In the genomic region with DNA sequence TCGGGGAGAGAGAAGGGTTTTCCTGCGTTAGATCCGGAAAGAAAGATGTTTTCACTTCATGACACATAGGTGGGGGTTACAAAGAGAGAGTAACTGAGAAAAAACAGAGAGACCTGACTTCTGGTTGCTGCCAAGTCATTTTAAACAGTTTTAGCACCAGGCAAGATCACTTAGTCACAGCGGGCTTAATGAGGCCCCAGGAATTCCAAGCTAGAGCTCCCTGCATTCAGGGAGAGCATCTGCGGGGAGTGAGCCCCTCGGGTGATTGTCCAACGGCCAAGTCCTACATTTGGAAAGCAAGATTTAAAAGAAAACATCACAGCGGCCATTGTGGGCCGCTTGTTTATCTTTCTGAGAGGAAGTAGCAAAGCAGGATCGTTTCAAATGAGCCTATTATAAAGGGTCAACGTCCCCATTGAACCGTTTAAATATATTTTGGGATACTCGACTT, we compare ENCODE assay signal across 13 cellular contexts.
A peak's percentile ranks its signal among the peaks of the same experiment; 100 is the strongest.
DNase-seq lines count a peak whose midpoint lies in the region; ATAC-seq, FAIRE-seq and TF ChIP-seq lines count a peak whose summit lies in the region.
"Had no signal": no experiment of that assay in that cellular context is flagged by ENCODE, and none has a peak within 500 bp of the region (broad histone marks: within the 10 kb centered on the region; RNA-seq: fewer than 3 reads in every experiment).

No MANE protein-coding gene starts in this region.

- 32 to 37% methylated on average over 13 of the region's 13 CpGs for WGBS in GM23248 (ENCODE audit: low coverage in 1 of 2, low lambda C conversion rate in 2 of 2, missing lambda C conversion rate in 2 of 2), 2 experiments
- WGBS in smooth muscle cell (ENCODE audit: low lambda C conversion rate), result 33% methylated on average over 13 of the region's 13 CpGs

- H3K9me3 Mint-ChIP-seq in astrocyte (ENCODE audit: unreplicated experiment), result peaks cover 8% of the 10 kb centered on the region
- H3K9me3 Mint-ChIP-seq: activated T-cell treated with anti-CD3 and anti-CD28 coated beads, Interleukin-2, amount 50 U/mL, for 24 hours had no signal

- no peaks in the 10 kb centered on the region for H3K36me3 Mint-ChIP-seq in astrocyte (ENCODE audit: low read depth, unreplicated experiment)
- H3K36me3 Mint-ChIP-seq: T-cell had no signal

- H3K36me3 ChIP-seq in GM23248 (ENCODE audit: low read depth) (no peaks in the 10 kb centered on the region), astrocyte (ENCODE audit: insufficient read depth, low read length) (no peaks in the 10 kb centered on the region), smooth muscle cell (ENCODE audit: low read depth) (no peaks in the 10 kb centered on the region)
- H3K36me3 ChIP-seq: left lung had no signal

- H3K4me3 ChIP-seq in GM23248 (peak overlapping the region; percentile 47), astrocyte (ENCODE audit: insufficient read depth, low read depth, low read length) (peak overlapping the region; percentile 35), smooth muscle cell (peak overlapping the region; percentile 28)
- H3K4me3 ChIP-seq: left lung had no signal

- H3K4me1 ChIP-seq in GM23248 (ENCODE audit: insufficient read depth) (peaks cover 39% of the 10 kb centered on the region), astrocyte (ENCODE audit: insufficient read depth, low read length) (peaks cover 34% of the 10 kb centered on the region), smooth muscle cell (ENCODE audit: low read depth) (peaks cover 20% of the 10 kb centered on the region)

- H3K27ac ChIP-seq in GM23248 (peak overlapping the region; percentile 72), astrocyte (ENCODE audit: low read depth, low read length) (peak overlapping the region; percentile 64), smooth muscle cell (ENCODE audit: low read depth) (peak overlapping the region; percentile 46)
- H3K27ac ChIP-seq: left lung had no signal

- H3K27me3 ChIP-seq in GM23248 (replicated peaks; ENCODE audit: insufficient read depth) (no peaks in the 10 kb centered on the region), astrocyte (ENCODE audit: insufficient read depth, low read length) (no peaks in the 10 kb centered on the region), smooth muscle cell (ENCODE audit: low read depth) (peaks cover 34% of the 10 kb centered on the region)

- H3K4me3 Mint-ChIP-seq in astrocyte (ENCODE audit: unreplicated experiment), result no peak overlapping the region
- H3K4me3 Mint-ChIP-seq: activated T-cell treated with anti-CD3 and anti-CD28 coated beads, Interleukin-2, amount 50 U/mL, for 24 hours; T-cell had no signal

- FAIRE-seq in astrocyte (lab: Jason Lieb, UNC), result no peak

- H3K9me3 ChIP-seq in GM23248 (ENCODE audit: low read depth), result no peaks in the 10 kb centered on the region
- no peaks in the 10 kb centered on the region for H3K9me3 ChIP-seq in astrocyte (ENCODE audit: insufficient read depth, low read depth, low read length)
- H3K9me3 ChIP-seq in smooth muscle cell (replicated peaks; ENCODE audit: low read depth), result no peaks in the 10 kb centered on the region
- H3K9me3 ChIP-seq: left lung had no signal

- peaks cover 77% of the 10 kb centered on the region for H3K79me2 ChIP-seq in GM23248 (ENCODE audit: insufficient read depth)
- H3K79me2 ChIP-seq in astrocyte (ENCODE audit: insufficient read depth, low read length), result peaks cover 56% of the 10 kb centered on the region
- H3K79me2 ChIP-seq in smooth muscle cell (ENCODE audit: low read depth), result no peaks in the 10 kb centered on the region

- H2AFZ ChIP-seq in GM23248 (peak overlapping the region; percentile 32), astrocyte (ENCODE audit: low read depth, low read length) (peak overlapping the region; percentile 1), smooth muscle cell (ENCODE audit: low read depth) (no peak overlapping the region)

- H4K20me1 ChIP-seq in GM23248 (ENCODE audit: insufficient read depth) (no peaks in the 10 kb centered on the region; the same call in 1 of the 2 replicates), astrocyte (ENCODE audit: insufficient read depth, low read length) (peaks cover 41% of the 10 kb centered on the region), smooth muscle cell (ENCODE audit: low read depth) (peaks cover 5% of the 10 kb centered on the region)

- H3K9ac ChIP-seq in GM23248, result peak overlapping the region; percentile 56
- peak overlapping the region; percentile 65 for H3K9ac ChIP-seq in astrocyte (ENCODE audit: low read length)
- no peak overlapping the region for H3K9ac ChIP-seq in smooth muscle cell (ENCODE audit: low read depth)

- H3F3A ChIP-seq in GM23248 (ENCODE audit: insufficient read depth) (peaks cover 39% of the 10 kb centered on the region), smooth muscle cell (ENCODE audit: low read depth) (peaks cover 2% of the 10 kb centered on the region)

- TF ChIP-seq CTCF in astrocyte (IDR thresholded peaks at IDR 0.05; ENCODE audit: insufficient read depth, low read depth, low read length), result no peak
- no peak for TF ChIP-seq CTCF in smooth muscle cell (IDR thresholded peaks at IDR 0.05; ENCODE audit: borderline replicate concordance, insufficient read depth, poor library complexity, severe bottlenecking)
- TF ChIP-seq CTCF in GM13977 (IDR thresholded peaks at IDR 0.05; ENCODE audit: extremely low read depth, insufficient read depth, missing control alignments), result no peak

- no peaks in the 10 kb centered on the region for H3K9me2 ChIP-seq in GM23248 (ENCODE audit: insufficient read depth)

- DNase-seq in GM23248, result peak; percentile 85
- DNase-seq in astrocyte (ENCODE audit: low read depth), result peak; percentile 92
- peak; percentile 48 for DNase-seq in glomerular visceral epithelial cell (ENCODE audit: extremely low spot score)
- DNase-seq in smooth muscle cell (lab: John Stamatoyannopoulos, UW; ENCODE audit: unreplicated experiment), result no peak
- no peak for DNase-seq in GM13977 (ENCODE audit: low spot score)
- DNase-seq in COLO829 (ENCODE audit: low spot score), result no peak
- DNase-seq: activated T-cell treated with anti-CD3 and anti-CD28 coated beads, Interleukin-2, amount 50 U/mL, for 24 hours; effector CD4-positive, alpha-beta T cell; left lung; NCI-H524 treated with DMSO at 0.1 percent for 48 hours; T-cell had no signal

- peaks cover 21% of the 10 kb centered on the region for H3K27me3 Mint-ChIP-seq in astrocyte (ENCODE audit: low read depth, unreplicated experiment)

- ATAC-seq in GM21737 (IDR thresholded peaks at IDR 0.05; ENCODE audit: unreplicated experiment) (no peak), GM18870 (IDR thresholded peaks at IDR 0.05; ENCODE audit: unreplicated experiment) (no peak)
- ATAC-seq: left lung, T-cell had no signal

- peaks cover 10% of the 10 kb centered on the region for H3K4me1 Mint-ChIP-seq in astrocyte (ENCODE audit: low read depth, unreplicated experiment)

- no peak overlapping the region for H3K27ac Mint-ChIP-seq in astrocyte (ENCODE audit: unreplicated experiment)
- H3K27ac Mint-ChIP-seq: activated T-cell treated with anti-CD3 and anti-CD28 coated beads, Interleukin-2, amount 50 U/mL, for 24 hours; T-cell had no signal

- H3K4me2 ChIP-seq in GM23248 (ENCODE audit: unreplicated experiment), result peak overlapping the region; percentile 77
- peak overlapping the region; percentile 80 for H3K4me2 ChIP-seq in astrocyte (ENCODE audit: low read length)
- peak overlapping the region; percentile 80 for H3K4me2 ChIP-seq in smooth muscle cell

- in situ Hi-C loops in GM23248 (cut with MboI), result loop anchor here (10.0 kb wide), 1 partner anchor 162 kb away; no protein-coding TSS in a partner anchor
- in situ Hi-C loops in GM13977 (cut with MboI; ENCODE audit: low pct_unique_long_range_greater_than_20kb, low sequenced_read_pairs, unreplicated experiment), result no loop called here

Comparison
In these comparisons a context has a peak if more than half of its experiments do, and no peak if none do; other contexts are left out.
1. DNase-seq: peak in GM23248 (single experiment), astrocyte (single experiment) and glomerular visceral epithelial cell (single experiment); none in smooth muscle cell (single experiment), GM13977 (single experiment) and COLO829 (single experiment).
2. Peak in every context shown above with its lines, with median percentiles within 50 percentile points of each other: H3K27ac ChIP-seq, H3K4me2 ChIP-seq and H3K4me3 ChIP-seq.